Comparison of ENCODE assay signal across 1 cellular context in the genomic region with DNA sequence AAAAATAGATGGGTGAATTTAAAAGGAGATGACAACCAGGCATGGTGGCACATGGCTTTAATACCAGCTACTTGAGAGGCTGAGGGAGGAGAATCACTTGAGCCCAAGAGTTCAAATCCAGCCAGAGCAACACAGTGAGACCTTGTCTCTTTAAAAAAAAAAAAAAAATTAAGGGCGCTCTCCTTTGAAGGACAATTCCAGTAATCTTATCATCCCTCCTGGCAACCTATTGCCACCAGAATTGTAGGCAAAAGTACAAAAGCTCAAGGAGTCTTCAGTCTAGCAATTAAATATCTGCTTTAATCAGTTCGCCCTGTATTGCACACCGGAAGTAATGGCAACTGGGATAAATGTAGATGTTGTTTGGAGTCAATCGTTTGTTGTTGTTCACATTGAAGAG.
TF ChIP-seq lines count a peak whose summit lies in the region.

No MANE protein-coding gene starts in this region.

TF ChIP-seq in K562, 482 proteins besides CTCF, POLR2A, EP300 and RAD21:
- TF ChIP-seq ZNF444 (CRISPR knock-in tag; IDR thresholded peaks at IDR 0.05) (no peak), ETV1 (tag; conservative IDR thresholded peaks at IDR 0.05; ENCODE audit: low read depth) (0 out of 2 replicates have a peak, but pooled peaks have one; percentile 16), ZNF384 (IDR thresholded peaks at IDR 0.05; ENCODE audit: low read depth, low read length) (peak; percentile 57), MEF2A (IDR thresholded peaks at IDR 0.05; ENCODE audit: control insufficient read depth, low read depth, low read length) (no peak), HNRNPLL (IDR thresholded peaks at IDR 0.05; ENCODE audit: low read depth, low read length, poor library complexity, severe bottlenecking) (no peak), SETDB1 (IDR thresholded peaks at IDR 0.05; ENCODE audit: low read length) (no peak), ZNF174 (CRISPR knock-in tag; IDR thresholded peaks at IDR 0.05) (no peak)
- TF ChIP-seq, protein P1, sequence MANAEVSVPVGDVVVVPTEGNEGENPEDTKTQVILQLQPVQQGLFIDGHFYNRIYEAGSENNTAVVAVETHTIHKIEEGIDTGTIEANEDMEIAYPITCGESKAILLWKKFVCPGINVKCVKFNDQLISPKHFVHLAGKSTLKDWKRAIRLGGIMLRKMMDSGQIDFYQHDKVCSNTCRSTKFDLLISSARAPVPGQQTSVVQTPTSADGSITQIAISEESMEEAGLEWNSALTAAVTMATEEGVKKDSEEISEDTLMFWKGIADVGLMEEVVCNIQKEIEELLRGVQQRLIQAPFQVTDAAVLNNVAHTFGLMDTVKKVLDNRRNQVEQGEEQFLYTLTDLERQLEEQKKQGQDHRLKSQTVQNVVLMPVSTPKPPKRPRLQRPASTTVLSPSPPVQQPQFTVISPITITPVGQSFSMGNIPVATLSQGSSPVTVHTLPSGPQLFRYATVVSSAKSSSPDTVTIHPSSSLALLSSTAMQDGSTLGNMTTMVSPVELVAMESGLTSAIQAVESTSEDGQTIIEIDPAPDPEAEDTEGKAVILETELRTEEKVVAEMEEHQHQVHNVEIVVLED (CRISPR knock-in tag; IDR thresholded peaks at IDR 0.05), result no peak
- TF ChIP-seq, protein P2, sequence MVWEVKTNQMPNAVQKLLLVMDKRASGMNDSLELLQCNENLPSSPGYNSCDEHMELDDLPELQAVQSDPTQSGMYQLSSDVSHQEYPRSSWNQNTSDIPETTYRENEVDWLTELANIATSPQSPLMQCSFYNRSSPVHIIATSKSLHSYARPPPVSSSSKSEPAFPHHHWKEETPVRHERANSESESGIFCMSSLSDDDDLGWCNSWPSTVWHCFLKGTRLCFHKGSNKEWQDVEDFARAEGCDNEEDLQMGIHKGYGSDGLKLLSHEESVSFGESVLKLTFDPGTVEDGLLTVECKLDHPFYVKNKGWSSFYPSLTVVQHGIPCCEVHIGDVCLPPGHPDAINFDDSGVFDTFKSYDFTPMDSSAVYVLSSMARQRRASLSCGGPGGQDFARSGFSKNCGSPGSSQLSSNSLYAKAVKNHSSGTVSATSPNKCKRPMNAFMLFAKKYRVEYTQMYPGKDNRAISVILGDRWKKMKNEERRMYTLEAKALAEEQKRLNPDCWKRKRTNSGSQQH (CRISPR knock-in tag; IDR thresholded peaks at IDR 0.05), result no peak
- TF ChIP-seq, protein P3, sequence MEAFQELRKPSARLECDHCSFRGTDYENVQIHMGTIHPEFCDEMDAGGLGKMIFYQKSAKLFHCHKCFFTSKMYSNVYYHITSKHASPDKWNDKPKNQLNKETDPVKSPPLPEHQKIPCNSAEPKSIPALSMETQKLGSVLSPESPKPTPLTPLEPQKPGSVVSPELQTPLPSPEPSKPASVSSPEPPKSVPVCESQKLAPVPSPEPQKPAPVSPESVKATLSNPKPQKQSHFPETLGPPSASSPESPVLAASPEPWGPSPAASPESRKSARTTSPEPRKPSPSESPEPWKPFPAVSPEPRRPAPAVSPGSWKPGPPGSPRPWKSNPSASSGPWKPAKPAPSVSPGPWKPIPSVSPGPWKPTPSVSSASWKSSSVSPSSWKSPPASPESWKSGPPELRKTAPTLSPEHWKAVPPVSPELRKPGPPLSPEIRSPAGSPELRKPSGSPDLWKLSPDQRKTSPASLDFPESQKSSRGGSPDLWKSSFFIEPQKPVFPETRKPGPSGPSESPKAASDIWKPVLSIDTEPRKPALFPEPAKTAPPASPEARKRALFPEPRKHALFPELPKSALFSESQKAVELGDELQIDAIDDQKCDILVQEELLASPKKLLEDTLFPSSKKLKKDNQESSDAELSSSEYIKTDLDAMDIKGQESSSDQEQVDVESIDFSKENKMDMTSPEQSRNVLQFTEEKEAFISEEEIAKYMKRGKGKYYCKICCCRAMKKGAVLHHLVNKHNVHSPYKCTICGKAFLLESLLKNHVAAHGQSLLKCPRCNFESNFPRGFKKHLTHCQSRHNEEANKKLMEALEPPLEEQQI (IDR thresholded peaks at IDR 0.05), result no peak
- TF ChIP-seq, protein P4, sequence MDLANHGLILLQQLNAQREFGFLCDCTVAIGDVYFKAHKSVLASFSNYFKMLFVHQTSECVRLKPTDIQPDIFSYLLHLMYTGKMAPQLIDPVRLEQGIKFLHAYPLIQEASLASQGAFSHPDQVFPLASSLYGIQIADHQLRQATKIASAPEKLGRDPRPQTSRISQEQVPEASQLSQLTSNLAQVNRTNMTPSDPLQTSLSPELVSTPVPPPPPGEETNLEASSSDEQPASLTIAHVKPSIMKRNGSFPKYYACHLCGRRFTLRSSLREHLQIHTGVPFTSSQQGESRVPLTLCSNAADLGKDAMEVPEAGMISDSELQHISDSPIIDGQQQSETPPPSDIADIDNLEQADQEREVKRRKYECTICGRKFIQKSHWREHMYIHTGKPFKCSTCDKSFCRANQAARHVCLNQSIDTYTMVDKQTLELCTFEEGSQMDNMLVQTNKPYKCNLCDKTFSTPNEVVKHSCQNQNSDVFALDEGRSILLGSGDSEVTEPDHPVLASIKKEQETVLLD (IDR thresholded peaks at IDR 0.05), result no peak
- TF ChIP-seq, protein P5, sequence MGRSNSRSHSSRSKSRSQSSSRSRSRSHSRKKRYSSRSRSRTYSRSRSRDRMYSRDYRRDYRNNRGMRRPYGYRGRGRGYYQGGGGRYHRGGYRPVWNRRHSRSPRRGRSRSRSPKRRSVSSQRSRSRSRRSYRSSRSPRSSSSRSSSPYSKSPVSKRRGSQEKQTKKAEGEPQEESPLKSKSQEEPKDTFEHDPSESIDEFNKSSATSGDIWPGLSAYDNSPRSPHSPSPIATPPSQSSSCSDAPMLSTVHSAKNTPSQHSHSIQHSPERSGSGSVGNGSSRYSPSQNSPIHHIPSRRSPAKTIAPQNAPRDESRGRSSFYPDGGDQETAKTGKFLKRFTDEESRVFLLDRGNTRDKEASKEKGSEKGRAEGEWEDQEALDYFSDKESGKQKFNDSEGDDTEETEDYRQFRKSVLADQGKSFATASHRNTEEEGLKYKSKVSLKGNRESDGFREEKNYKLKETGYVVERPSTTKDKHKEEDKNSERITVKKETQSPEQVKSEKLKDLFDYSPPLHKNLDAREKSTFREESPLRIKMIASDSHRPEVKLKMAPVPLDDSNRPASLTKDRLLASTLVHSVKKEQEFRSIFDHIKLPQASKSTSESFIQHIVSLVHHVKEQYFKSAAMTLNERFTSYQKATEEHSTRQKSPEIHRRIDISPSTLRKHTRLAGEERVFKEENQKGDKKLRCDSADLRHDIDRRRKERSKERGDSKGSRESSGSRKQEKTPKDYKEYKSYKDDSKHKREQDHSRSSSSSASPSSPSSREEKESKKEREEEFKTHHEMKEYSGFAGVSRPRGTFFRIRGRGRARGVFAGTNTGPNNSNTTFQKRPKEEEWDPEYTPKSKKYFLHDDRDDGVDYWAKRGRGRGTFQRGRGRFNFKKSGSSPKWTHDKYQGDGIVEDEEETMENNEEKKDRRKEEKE (IDR thresholded peaks at IDR 0.05; ENCODE audit: borderline replicate concordance in 1 of 2, control insufficient read depth in 1 of 2, low read depth in 2 of 2, low read length in 1 of 2), result no peak
TF ChIP-seq in K562: peak in this region for 2.
